In genomic region chr22:50307891-50308596, GRCh38 we compare ENCODE assay signal across 9 cellular contexts. TPM values are rescaled to one million over a fixed set of nuclear protein-coding genes. Genes with fewer than 3 reads are reported as not detected.
A peak's percentile ranks its signal among the peaks of the same experiment; 100 is the strongest.
DNase-seq lines count a peak whose midpoint lies in the region; ATAC-seq and TF ChIP-seq lines count a peak whose summit lies in the region.
"Had no signal": no experiment of that assay in that cellular context is flagged by ENCODE, and none has a peak within 500 bp of the region (broad histone marks: within the 10 kb centered on the region; RNA-seq: fewer than 3 reads in every experiment).

No MANE protein-coding gene starts in this region.

- TF ChIP-seq CTCF in brain (conservative IDR thresholded peaks at IDR 0.05) (no peak), mucosa of descending colon (IDR thresholded peaks at IDR 0.05) (no peak)

- peaks cover 8% of the 10 kb centered on the region for H3K27me3 Mint-ChIP-seq in brain

- H3K4me3 ChIP-seq in mucosa of descending colon (no peak overlapping the region), thymus (ENCODE audit: low read length) (no peak overlapping the region)

- peak overlapping the region in 2 of 5 experiments; percentile 75 to 82 for H3K4me3 Mint-ChIP-seq in brain

- peak overlapping the region; percentile 52 for H3K27ac ChIP-seq in thymus (ENCODE audit: low read depth)

- intact Hi-C loops in mucosa of descending colon (cut with DNase I, micrococcal nuclease) = no loop called here

- ATAC-seq in mucosa of descending colon = no peak
- ATAC-seq in activated naive CD4-positive, alpha-beta T cell treated with anti-CD3 and anti-CD28 coated beads, Interleukin-2, amount 50 U/mL, for 72 hours = no peak

- H3K4me1 ChIP-seq in mucosa of descending colon (ENCODE audit: low read depth) (peaks cover 36% of the 10 kb centered on the region), thymus (ENCODE audit: control insufficient read depth, insufficient read depth, low read length) (peaks cover 11% of the 10 kb centered on the region)

- H3K36me3 ChIP-seq in mucosa of descending colon (ENCODE audit: low read depth) (no peaks in the 10 kb centered on the region), thymus (ENCODE audit: control insufficient read depth, insufficient read depth) (no peaks in the 10 kb centered on the region)

- peaks cover 45% of the 10 kb centered on the region for H3K27me3 ChIP-seq in thymus (ENCODE audit: control insufficient read depth, insufficient read depth)

- peak overlapping the region; percentile 76 to 97 (median 91) for H3K27ac Mint-ChIP-seq in brain
- no peak overlapping the region for H3K27ac Mint-ChIP-seq in activated naive CD4-positive, alpha-beta T cell treated with anti-CD3 and anti-CD28 coated beads, Interleukin-2, amount 50 U/mL, for 72 hours

- H3K9me3 Mint-ChIP-seq in brain = no peaks in the 10 kb centered on the region
- H3K9me3 Mint-ChIP-seq in activated naive CD4-positive, alpha-beta T cell treated with anti-CD3 and anti-CD28 coated beads, Interleukin-2, amount 50 U/mL, for 72 hours = no peaks in the 10 kb centered on the region

- whole genome bisulfite sequencing in thymus = 41% methylated on average over 19 of the region's 19 CpGs

- no peaks in the 10 kb centered on the region for H3K36me3 Mint-ChIP-seq in brain
- no peaks in the 10 kb centered on the region for H3K36me3 Mint-ChIP-seq in activated naive CD4-positive, alpha-beta T cell treated with anti-CD3 and anti-CD28 coated beads, Interleukin-2, amount 50 U/mL, for 72 hours

- H3K9me3 ChIP-seq in mucosa of descending colon = no peaks in the 10 kb centered on the region
- H3K9me3 ChIP-seq in thymus (ENCODE audit: control insufficient read depth) = no peaks in the 10 kb centered on the region

- H3K4me1 Mint-ChIP-seq in brain = peaks cover 39% of the 10 kb centered on the region

- DNase-seq in NCI-H1417 (lab: John Stamatoyannopoulos, UW) (peak in 2 of 3 experiments; percentile 19 to 44), NCI-H1417 treated with DMSO at 0.1 percent for 48 hours (lab: John Stamatoyannopoulos, UW) (no peak), mucosa of descending colon (peak in 2 of 3 donors; percentile 60 to 72), NCI-H187 (lab: John Stamatoyannopoulos, UW) (no peak), NCI-H1694 treated with DMSO at 0.1 percent for 48 hours (lab: John Stamatoyannopoulos, UW) (no peak)
- no peak for DNase-seq in activated naive CD4-positive, alpha-beta T cell treated with anti-CD3 and anti-CD28 coated beads, Interleukin-2, amount 50 U/mL, for 72 hours (ENCODE audit: low spot score in 2 of 2)
- DNase-seq: NCI-H2081 treated with DMSO at 0.1 percent for 48 hours had no signal

RNA-seq across cellular contexts. Expression of gene PLXNB2, which starts 0.6 kb away (rescaled TPM):
- 80.1 TPM for polyA plus RNA-seq in brain (ENCODE audit: insufficient read depth, low read depth, low replicate concordance)
- 100 to 1,000 TPM; 232 to 318 (median 250) TPM for total RNA-seq in mucosa of descending colon
- 53.2 TPM for polyA plus RNA-seq in thymus
- 10 to 100 TPM; 10.3 to 13.1 TPM for total RNA-seq in activated naive CD4-positive, alpha-beta T cell treated with anti-CD3 and anti-CD28 coated beads, Interleukin-2, amount 50 U/mL, for 72 hours

RNA-seq across cellular contexts. Expression of gene DENND6B, which starts 18.8 kb away (rescaled TPM):
- polyA plus RNA-seq in brain (ENCODE audit: insufficient read depth, low read depth, low replicate concordance) (19.3 TPM), thymus (8.3 TPM)
- total RNA-seq in mucosa of descending colon = 1 to 10 TPM; 2.8 to 6.3 (median 5.2) TPM
- total RNA-seq in activated naive CD4-positive, alpha-beta T cell treated with anti-CD3 and anti-CD28 coated beads, Interleukin-2, amount 50 U/mL, for 72 hours = 1 to 10 TPM; 4.1 to 4.3 TPM

RNA-seq across cellular contexts. Expression of gene PPP6R2, which starts 35.1 kb away (rescaled TPM):
- polyA plus RNA-seq in brain (ENCODE audit: insufficient read depth, low read depth, low replicate concordance) (32.0 TPM), thymus (45.4 TPM)
- 10 to 100 TPM; 54.3 to 61.7 (median 58.8) TPM for total RNA-seq in mucosa of descending colon
- total RNA-seq in activated naive CD4-positive, alpha-beta T cell treated with anti-CD3 and anti-CD28 coated beads, Interleukin-2, amount 50 U/mL, for 72 hours = 10 to 100 TPM; 42.6 to 48.3 TPM

RNA-seq across cellular contexts. Expression of gene MAPK11, which starts 37.9 kb away (rescaled TPM):
- polyA plus RNA-seq in brain (ENCODE audit: insufficient read depth, low read depth, low replicate concordance) = 19.1 TPM
- 1 to 10 TPM; 1.8 to 4.3 (median 3.2) TPM for total RNA-seq in mucosa of descending colon
- 17.7 TPM for polyA plus RNA-seq in thymus
- 10 to 100 TPM; 15.6 to 25.7 TPM for total RNA-seq in activated naive CD4-positive, alpha-beta T cell treated with anti-CD3 and anti-CD28 coated beads, Interleukin-2, amount 50 U/mL, for 72 hours

RNA-seq across cellular contexts. Expression of gene MAPK12, which starts 46.6 kb away (rescaled TPM):
- polyA plus RNA-seq in brain (ENCODE audit: insufficient read depth, low read depth, low replicate concordance) (26.7 TPM), thymus (8.2 TPM)
- total RNA-seq in mucosa of descending colon = 1 to 10 TPM; 2.3 to 6.5 (median 5.2) TPM
- total RNA-seq in activated naive CD4-positive, alpha-beta T cell treated with anti-CD3 and anti-CD28 coated beads, Interleukin-2, amount 50 U/mL, for 72 hours = 10 to 100 TPM in 1 of 2 donors, 1 to 10 TPM in 1; 7.1 to 14.2 TPM

Comparison
In these comparisons a context has a peak if more than half of its experiments do, and no peak if none do; other contexts are left out.
1. DNase-seq: peak in NCI-H1417 (2 of 3) and mucosa of descending colon (2 of 3); none in NCI-H1417 treated with DMSO at 0.1 percent for 48 hours (single experiment), NCI-H187 (0 of 2), activated naive CD4-positive, alpha-beta T cell treated with anti-CD3 and anti-CD28 coated beads, Interleukin-2, amount 50 U/mL, for 72 hours (0 of 2) and NCI-H1694 treated with DMSO at 0.1 percent for 48 hours (single experiment).
2. H3K27ac Mint-ChIP-seq: peak in brain (5 of 5); none in activated naive CD4-positive, alpha-beta T cell treated with anti-CD3 and anti-CD28 coated beads, Interleukin-2, amount 50 U/mL, for 72 hours (0 of 2).
3. RNA of gene PLXNB2, which starts 0.6 kb away (total RNA-seq): 232 to 318 TPM in mucosa of descending colon; 10.3 to 13.1 TPM in activated naive CD4-positive, alpha-beta T cell treated with anti-CD3 and anti-CD28 coated beads, Interleukin-2, amount 50 U/mL, for 72 hours; every median in the first group is over 10 times any median in the second.